Comparison of ENCODE assay signal across 2 cellular contexts in the genomic region with DNA sequence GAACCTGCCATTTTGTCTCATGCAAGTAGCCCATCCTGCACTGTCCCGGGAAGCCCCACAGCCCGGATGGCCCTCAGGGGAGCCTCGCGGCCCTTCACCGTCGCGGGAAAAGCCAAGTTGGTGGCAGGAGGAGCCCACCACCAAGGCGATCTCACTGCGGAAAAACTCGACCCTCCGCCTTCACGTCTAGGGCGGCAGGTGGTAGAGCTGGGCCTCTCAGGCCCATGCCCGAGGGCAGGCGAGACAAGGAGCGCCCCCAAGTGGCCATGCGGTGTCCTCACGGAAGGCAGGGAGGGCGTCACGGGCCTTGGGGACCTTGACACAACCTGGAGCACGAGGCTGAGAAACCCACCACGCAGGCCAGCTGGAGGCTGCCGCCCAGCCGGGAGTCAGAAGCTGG.
TF ChIP-seq lines count a peak whose summit lies in the region.

No MANE protein-coding gene starts in this region.

TF ChIP-seq in GM23338, 12 proteins besides CTCF, POLR2A, EP300 and RAD21:
- TF ChIP-seq CREB1 (CRISPR knock-in tag; IDR thresholded peaks at IDR 0.05; ENCODE audit: low read depth) (no peak), ZNF114 (CRISPR knock-in tag; IDR thresholded peaks at IDR 0.05) (no peak), ZNF331 (CRISPR knock-in tag; IDR thresholded peaks at IDR 0.05; ENCODE audit: low read depth) (no peak)
- TF ChIP-seq, protein P1, sequence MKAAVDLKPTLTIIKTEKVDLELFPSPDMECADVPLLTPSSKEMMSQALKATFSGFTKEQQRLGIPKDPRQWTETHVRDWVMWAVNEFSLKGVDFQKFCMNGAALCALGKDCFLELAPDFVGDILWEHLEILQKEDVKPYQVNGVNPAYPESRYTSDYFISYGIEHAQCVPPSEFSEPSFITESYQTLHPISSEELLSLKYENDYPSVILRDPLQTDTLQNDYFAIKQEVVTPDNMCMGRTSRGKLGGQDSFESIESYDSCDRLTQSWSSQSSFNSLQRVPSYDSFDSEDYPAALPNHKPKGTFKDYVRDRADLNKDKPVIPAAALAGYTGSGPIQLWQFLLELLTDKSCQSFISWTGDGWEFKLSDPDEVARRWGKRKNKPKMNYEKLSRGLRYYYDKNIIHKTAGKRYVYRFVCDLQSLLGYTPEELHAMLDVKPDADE (IDR thresholded peaks at IDR 0.05), result no peak
- TF ChIP-seq, protein P2, sequence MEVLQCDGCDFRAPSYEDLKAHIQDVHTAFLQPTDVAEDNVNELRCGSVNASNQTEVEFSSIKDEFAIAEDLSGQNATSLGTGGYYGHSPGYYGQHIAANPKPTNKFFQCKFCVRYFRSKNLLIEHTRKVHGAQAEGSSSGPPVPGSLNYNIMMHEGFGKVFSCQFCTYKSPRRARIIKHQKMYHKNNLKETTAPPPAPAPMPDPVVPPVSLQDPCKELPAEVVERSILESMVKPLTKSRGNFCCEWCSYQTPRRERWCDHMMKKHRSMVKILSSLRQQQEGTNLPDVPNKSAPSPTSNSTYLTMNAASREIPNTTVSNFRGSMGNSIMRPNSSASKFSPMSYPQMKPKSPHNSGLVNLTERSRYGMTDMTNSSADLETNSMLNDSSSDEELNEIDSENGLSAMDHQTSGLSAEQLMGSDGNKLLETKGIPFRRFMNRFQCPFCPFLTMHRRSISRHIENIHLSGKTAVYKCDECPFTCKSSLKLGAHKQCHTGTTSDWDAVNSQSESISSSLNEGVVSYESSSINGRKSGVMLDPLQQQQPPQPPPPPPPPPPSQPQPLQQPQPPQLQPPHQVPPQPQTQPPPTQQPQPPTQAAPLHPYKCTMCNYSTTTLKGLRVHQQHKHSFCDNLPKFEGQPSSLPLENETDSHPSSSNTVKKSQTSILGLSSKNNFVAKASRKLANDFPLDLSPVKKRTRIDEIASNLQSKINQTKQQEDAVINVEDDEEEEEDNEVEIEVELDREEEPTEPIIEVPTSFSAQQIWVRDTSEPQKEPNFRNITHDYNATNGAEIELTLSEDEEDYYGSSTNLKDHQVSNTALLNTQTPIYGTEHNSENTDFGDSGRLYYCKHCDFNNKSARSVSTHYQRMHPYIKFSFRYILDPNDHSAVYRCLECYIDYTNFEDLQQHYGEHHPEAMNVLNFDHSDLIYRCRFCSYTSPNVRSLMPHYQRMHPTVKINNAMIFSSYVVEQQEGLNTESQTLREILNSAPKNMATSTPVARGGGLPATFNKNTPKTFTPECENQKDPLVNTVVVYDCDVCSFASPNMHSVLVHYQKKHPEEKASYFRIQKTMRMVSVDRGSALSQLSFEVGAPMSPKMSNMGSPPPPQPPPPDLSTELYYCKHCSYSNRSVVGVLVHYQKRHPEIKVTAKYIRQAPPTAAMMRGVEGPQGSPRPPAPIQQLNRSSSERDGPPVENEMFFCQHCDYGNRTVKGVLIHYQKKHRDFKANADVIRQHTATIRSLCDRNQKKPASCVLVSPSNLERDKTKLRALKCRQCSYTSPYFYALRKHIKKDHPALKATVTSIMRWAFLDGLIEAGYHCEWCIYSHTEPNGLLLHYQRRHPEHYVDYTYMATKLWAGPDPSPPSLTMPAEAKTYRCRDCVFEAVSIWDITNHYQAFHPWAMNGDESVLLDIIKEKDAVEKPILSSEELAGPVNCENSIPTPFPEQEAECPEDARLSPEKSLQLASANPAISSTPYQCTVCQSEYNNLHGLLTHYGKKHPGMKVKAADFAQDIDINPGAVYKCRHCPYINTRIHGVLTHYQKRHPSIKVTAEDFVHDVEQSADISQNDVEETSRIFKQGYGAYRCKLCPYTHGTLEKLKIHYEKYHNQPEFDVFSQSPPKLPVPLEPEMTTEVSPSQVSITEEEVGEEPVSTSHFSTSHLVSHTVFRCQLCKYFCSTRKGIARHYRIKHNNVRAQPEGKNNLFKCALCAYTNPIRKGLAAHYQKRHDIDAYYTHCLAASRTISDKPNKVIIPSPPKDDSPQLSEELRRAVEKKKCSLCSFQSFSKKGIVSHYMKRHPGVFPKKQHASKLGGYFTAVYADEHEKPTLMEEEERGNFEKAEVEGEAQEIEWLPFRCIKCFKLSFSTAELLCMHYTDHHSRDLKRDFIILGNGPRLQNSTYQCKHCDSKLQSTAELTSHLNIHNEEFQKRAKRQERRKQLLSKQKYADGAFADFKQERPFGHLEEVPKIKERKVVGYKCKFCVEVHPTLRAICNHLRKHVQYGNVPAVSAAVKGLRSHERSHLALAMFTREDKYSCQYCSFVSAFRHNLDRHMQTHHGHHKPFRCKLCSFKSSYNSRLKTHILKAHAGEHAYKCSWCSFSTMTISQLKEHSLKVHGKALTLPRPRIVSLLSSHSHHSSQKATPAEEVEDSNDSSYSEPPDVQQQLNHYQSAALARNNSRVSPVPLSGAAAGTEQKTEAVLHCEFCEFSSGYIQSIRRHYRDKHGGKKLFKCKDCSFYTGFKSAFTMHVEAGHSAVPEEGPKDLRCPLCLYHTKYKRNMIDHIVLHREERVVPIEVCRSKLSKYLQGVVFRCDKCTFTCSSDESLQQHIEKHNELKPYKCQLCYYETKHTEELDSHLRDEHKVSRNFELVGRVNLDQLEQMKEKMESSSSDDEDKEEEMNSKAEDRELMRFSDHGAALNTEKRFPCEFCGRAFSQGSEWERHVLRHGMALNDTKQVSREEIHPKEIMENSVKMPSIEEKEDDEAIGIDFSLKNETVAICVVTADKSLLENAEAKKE (CRISPR knock-in tag; IDR thresholded peaks at IDR 0.05), result no peak

TF ChIP-seq in GM12878, 131 proteins besides CTCF, POLR2A, EP300 and RAD21:
- TF ChIP-seq, protein P3, sequence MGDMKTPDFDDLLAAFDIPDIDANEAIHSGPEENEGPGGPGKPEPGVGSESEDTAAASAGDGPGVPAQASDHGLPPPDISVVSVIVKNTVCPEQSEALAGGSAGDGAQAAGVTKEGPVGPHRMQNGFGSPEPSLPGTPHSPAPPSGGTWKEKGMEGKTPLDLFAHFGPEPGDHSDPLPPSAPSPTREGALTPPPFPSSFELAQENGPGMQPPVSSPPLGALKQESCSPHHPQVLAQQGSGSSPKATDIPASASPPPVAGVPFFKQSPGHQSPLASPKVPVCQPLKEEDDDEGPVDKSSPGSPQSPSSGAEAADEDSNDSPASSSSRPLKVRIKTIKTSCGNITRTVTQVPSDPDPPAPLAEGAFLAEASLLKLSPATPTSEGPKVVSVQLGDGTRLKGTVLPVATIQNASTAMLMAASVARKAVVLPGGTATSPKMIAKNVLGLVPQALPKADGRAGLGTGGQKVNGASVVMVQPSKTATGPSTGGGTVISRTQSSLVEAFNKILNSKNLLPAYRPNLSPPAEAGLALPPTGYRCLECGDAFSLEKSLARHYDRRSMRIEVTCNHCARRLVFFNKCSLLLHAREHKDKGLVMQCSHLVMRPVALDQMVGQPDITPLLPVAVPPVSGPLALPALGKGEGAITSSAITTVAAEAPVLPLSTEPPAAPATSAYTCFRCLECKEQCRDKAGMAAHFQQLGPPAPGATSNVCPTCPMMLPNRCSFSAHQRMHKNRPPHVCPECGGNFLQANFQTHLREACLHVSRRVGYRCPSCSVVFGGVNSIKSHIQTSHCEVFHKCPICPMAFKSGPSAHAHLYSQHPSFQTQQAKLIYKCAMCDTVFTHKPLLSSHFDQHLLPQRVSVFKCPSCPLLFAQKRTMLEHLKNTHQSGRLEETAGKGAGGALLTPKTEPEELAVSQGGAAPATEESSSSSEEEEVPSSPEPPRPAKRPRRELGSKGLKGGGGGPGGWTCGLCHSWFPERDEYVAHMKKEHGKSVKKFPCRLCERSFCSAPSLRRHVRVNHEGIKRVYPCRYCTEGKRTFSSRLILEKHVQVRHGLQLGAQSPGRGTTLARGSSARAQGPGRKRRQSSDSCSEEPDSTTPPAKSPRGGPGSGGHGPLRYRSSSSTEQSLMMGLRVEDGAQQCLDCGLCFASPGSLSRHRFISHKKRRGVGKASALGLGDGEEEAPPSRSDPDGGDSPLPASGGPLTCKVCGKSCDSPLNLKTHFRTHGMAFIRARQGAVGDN (IDR thresholded peaks at IDR 0.05), result no peak
- TF ChIP-seq, protein P4, sequence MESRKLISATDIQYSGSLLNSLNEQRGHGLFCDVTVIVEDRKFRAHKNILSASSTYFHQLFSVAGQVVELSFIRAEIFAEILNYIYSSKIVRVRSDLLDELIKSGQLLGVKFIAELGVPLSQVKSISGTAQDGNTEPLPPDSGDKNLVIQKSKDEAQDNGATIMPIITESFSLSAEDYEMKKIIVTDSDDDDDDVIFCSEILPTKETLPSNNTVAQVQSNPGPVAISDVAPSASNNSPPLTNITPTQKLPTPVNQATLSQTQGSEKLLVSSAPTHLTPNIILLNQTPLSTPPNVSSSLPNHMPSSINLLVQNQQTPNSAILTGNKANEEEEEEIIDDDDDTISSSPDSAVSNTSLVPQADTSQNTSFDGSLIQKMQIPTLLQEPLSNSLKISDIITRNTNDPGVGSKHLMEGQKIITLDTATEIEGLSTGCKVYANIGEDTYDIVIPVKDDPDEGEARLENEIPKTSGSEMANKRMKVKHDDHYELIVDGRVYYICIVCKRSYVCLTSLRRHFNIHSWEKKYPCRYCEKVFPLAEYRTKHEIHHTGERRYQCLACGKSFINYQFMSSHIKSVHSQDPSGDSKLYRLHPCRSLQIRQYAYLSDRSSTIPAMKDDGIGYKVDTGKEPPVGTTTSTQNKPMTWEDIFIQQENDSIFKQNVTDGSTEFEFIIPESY (IDR thresholded peaks at IDR 0.05), result 0 out of 2 replicates have a peak, but pooled peaks have one; percentile 51
